Comparison of ENCODE assay signal across 26 cellular contexts in genomic region chr14:99033951-99034350, GRCh38.
"Had no signal": no experiment of that assay in that cellular context is flagged by ENCODE, and none has a peak within 500 bp of the region (broad histone marks: within the 10 kb centered on the region; RNA-seq: fewer than 3 reads in every experiment).

No MANE protein-coding gene starts in this region.

- H3K27ac Mint-ChIP-seq: naive thymus-derived CD4-positive, alpha-beta T cell; progenitor cell of endocrine pancreas; stimulated activated naive B cell treated with anti-CD40 and anti-IgM and Interleukin-4, amounts not matched to agents 10 μg/mL and 1 μg/mL and 100 μg/mL, for 72 hours; stimulated activated naive CD8-positive, alpha-beta T cell treated with anti-CD3 and anti-CD28 coated beads, Interleukin-15, Interleukin-2, amounts not matched to agents 100 ng/mL and 50 ng/mL, for 24 hours had no signal

- H3K9me3 ChIP-seq: gastrocnemius medialis, right lobe of liver, thoracic aorta, tibial nerve, upper lobe of left lung had no signal

- H3K4me3 Mint-ChIP-seq: naive thymus-derived CD4-positive, alpha-beta T cell; nephron progenitor cell; stimulated activated naive B cell treated with anti-CD40 and anti-IgM and Interleukin-4, amounts not matched to agents 10 μg/mL and 1 μg/mL and 100 μg/mL, for 72 hours; stimulated activated naive CD8-positive, alpha-beta T cell treated with anti-CD3 and anti-CD28 coated beads, Interleukin-15, Interleukin-2, amounts not matched to agents 100 ng/mL and 50 ng/mL, for 24 hours had no signal

- H3K36me3 ChIP-seq: gastrocnemius medialis, right lobe of liver, thoracic aorta, tibial nerve, upper lobe of left lung had no signal

- DNase-seq: cortex of kidney; dorsolateral prefrontal cortex; effector CD4-positive, alpha-beta T cell; foreskin fibroblast; gastrocnemius medialis; head of caudate nucleus; kidney; mesenchymal stem cell; midbrain; naive thymus-derived CD4-positive, alpha-beta T cell; nephron progenitor cell; small intestine; stimulated activated CD4-positive, alpha-beta T cell treated with anti-CD3 and anti-CD28 coated beads, Interleukin-15, amount 100 ng/mL, for 24 hours; stimulated activated CD4-positive, alpha-beta T cell treated with anti-CD3 and anti-CD28 coated beads, Interleukin-2, amount 100 ng/mL, for 48 hours; stimulated activated naive B cell treated with anti-CD40 and anti-IgM and Interleukin-4, amounts not matched to agents 10 μg/mL and 1 μg/mL and 100 μg/mL, for 72 hours; upper lobe of left lung had no signal

- H3K4me1 Mint-ChIP-seq: stimulated activated naive B cell treated with anti-CD40 and anti-IgM and Interleukin-4, amounts not matched to agents 10 μg/mL and 1 μg/mL and 100 μg/mL, for 72 hours had no signal

- H3K27me3 Mint-ChIP-seq: stimulated activated naive CD8-positive, alpha-beta T cell treated with anti-CD3 and anti-CD28 coated beads, Interleukin-15, Interleukin-2, amounts not matched to agents 100 ng/mL and 50 ng/mL, for 24 hours had no signal

- H3K4me1 ChIP-seq: parathyroid adenoma, right lobe of liver had no signal

- H3K27me3 ChIP-seq: gastrocnemius medialis, right lobe of liver, tibial nerve, upper lobe of left lung had no signal

- ATAC-seq: esophagus mucosa; gastrocnemius medialis; left lobe of liver; naive thymus-derived CD4-positive, alpha-beta T cell; right lobe of liver; stimulated activated naive B cell treated with anti-CD40 and anti-IgM and Interleukin-4, amounts not matched to agents 10 μg/mL and 1 μg/mL and 100 μg/mL, for 72 hours had no signal

- H3K27ac ChIP-seq: dorsolateral prefrontal cortex, epithelial cell of prostate, gastrocnemius medialis, parathyroid adenoma, right lobe of liver, thoracic aorta, tibial nerve had no signal

- H3K4me3 ChIP-seq: dorsolateral prefrontal cortex, gastrocnemius medialis, lung, right lobe of liver, thoracic aorta, tibial nerve, upper lobe of left lung had no signal
